In the genomic region with DNA sequence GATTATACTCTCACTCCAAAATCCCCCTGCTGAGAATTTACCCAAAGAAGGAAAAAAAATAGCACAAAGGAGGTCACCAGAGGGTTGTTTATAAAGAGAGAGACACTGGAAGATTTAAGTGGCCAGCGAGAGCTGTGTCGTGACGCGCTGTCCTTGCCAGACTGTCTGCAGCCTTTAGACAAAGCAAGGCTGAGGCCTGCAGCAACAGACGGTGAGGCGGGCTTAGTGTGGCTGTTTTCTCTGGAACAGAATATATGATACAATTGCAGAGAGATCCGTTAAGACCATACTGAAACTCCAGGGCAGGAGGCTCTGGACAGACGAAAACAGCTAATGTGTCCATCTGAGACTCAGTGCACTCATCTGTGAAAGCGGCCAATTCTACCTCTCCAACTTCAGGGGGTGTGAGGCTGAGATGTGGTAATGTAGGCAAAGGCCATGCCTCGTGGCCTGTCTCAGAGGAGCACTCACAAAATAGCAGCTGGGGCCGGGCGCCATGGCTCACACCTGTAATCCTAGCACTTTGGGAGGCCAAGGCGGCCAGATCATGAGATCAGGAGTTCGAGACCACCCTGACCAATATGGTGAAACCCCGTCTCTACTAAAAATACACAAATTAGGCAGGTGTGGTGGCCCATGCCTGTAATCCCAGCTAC, we compare ENCODE assay signal across 13 cellular contexts. TPM values are rescaled to one million over a fixed set of nuclear protein-coding genes. Genes with fewer than 3 reads are reported as not detected.
A peak's percentile ranks its signal among the peaks of the same experiment; 100 is the strongest.
DNase-seq lines count a peak whose midpoint lies in the region; ATAC-seq and TF ChIP-seq lines count a peak whose summit lies in the region.
"Had no signal": no experiment of that assay in that cellular context is flagged by ENCODE, and none has a peak within 500 bp of the region (broad histone marks: within the 10 kb centered on the region; RNA-seq: fewer than 3 reads in every experiment).

No MANE protein-coding gene starts in this region.

- H3K27ac ChIP-seq in OCI-LY3 (ENCODE audit: low read length) (peak overlapping the region; percentile 44), ectodermal cell (ENCODE audit: insufficient read depth, low read depth, low read length, poor library complexity, severe bottlenecking) (peak overlapping the region; percentile 18)
- H3K27ac ChIP-seq: breast epithelium had no signal

- H3K4me3 ChIP-seq in OCI-LY3 (ENCODE audit: low read length): no peak overlapping the region
- no peak overlapping the region for H3K4me3 ChIP-seq in ectodermal cell (ENCODE audit: insufficient read depth, low read depth, low read length)
- H3K4me3 ChIP-seq: breast epithelium had no signal

- no peaks in the 10 kb centered on the region for H3K79me2 ChIP-seq in OCI-LY3 (ENCODE audit: low read length)

- H3K9me3 ChIP-seq in OCI-LY3 (ENCODE audit: insufficient read depth, low read length) (no peaks in the 10 kb centered on the region), ectodermal cell (ENCODE audit: control insufficient read depth, low read length) (no peaks in the 10 kb centered on the region)
- H3K9me3 ChIP-seq: breast epithelium had no signal

- H3K36me3 ChIP-seq in OCI-LY3 (replicated peaks; ENCODE audit: low read depth, low read length) (peaks cover 13% of the 10 kb centered on the region), ectodermal cell (ENCODE audit: control insufficient read depth, insufficient read depth, low read length) (peaks cover 3% of the 10 kb centered on the region)
- H3K36me3 ChIP-seq: breast epithelium had no signal

- H3K27me3 ChIP-seq in OCI-LY3 (ENCODE audit: low read depth, low read length): no peaks in the 10 kb centered on the region
- no peaks in the 10 kb centered on the region for H3K27me3 ChIP-seq in ectodermal cell (ENCODE audit: control insufficient read depth, insufficient read depth, low read length, poor library complexity, severe bottlenecking)
- H3K27me3 ChIP-seq: breast epithelium had no signal

- intact Hi-C loops in posterior cingulate gyrus (cut with DNase I): no loop called here

- 92 to 93% methylated on average over 15 of the region's 15 CpGs for WGBS in ectodermal cell, 2 experiments

- no peaks in the 10 kb centered on the region for H4K20me1 ChIP-seq in OCI-LY3 (ENCODE audit: insufficient read depth, low read length)

- DNase-seq in D341Med (ENCODE audit: low spot score) (peak; percentile 68), posterior cingulate gyrus (peak in 6 of 10 donors; percentile 42 to 89 (median 61))
- DNase-seq: NCI-H1048; NCI-H774; stimulated activated CD4-positive, alpha-beta T cell treated with anti-CD3 and anti-CD28 coated beads, Interleukin-12 subunit alpha, Interleukin-12 subunit beta, amount 100 ng/mL, for 4 hours had no signal

- H2AFZ ChIP-seq in OCI-LY3 (ENCODE audit: low read depth, low read length): peak overlapping the region; percentile 32

- 0 out of 2 replicates have a peak overlapping the region, but pooled peaks have one; percentile 21 for H3K4me2 ChIP-seq in OCI-LY3 (ENCODE audit: low read length)

- peak overlapping the region; percentile 1; the same call in 1 of the 2 replicates for H3K9ac ChIP-seq in OCI-LY3 (ENCODE audit: low read length)

- peaks cover 52% of the 10 kb centered on the region for H3K4me1 ChIP-seq in OCI-LY3 (ENCODE audit: low read length)
- H3K4me1 ChIP-seq in ectodermal cell (ENCODE audit: control insufficient read depth, insufficient read depth, low read length): no peaks in the 10 kb centered on the region
- H3K4me1 ChIP-seq: breast epithelium had no signal

- ATAC-seq in GM21526 (IDR thresholded peaks at IDR 0.05; ENCODE audit: low FRiP score, unreplicated experiment) (no peak), GM19035 (IDR thresholded peaks at IDR 0.05; ENCODE audit: unreplicated experiment) (no peak), GM21529 (IDR thresholded peaks at IDR 0.05; ENCODE audit: unreplicated experiment) (no peak), HG02588 (IDR thresholded peaks at IDR 0.05; ENCODE audit: unreplicated experiment) (no peak)
- ATAC-seq: SK-N-SH treated with all-trans-retinoic acid at 6 μM for 48 hours had no signal

- TF ChIP-seq CTCF in OCI-LY3 (IDR thresholded peaks at IDR 0.05; ENCODE audit: low read depth, low read length): no peak

RNA-seq across cellular contexts. Expression of a gene that starts 36.2 kb away (rescaled TPM):
- 98.4 TPM for polyA plus RNA-seq in ectodermal cell (2013, experiment 1 of 4)
- 92.8 TPM for polyA plus RNA-seq in ectodermal cell (2013, experiment 2 of 4)
- 65.1 TPM for polyA plus RNA-seq in ectodermal cell (2013, experiment 3 of 4)
- polyA plus RNA-seq in ectodermal cell (2013, experiment 4 of 4): 64.2 TPM
